Comparison of ENCODE assay signal across 11 cellular contexts in the genomic region with DNA sequence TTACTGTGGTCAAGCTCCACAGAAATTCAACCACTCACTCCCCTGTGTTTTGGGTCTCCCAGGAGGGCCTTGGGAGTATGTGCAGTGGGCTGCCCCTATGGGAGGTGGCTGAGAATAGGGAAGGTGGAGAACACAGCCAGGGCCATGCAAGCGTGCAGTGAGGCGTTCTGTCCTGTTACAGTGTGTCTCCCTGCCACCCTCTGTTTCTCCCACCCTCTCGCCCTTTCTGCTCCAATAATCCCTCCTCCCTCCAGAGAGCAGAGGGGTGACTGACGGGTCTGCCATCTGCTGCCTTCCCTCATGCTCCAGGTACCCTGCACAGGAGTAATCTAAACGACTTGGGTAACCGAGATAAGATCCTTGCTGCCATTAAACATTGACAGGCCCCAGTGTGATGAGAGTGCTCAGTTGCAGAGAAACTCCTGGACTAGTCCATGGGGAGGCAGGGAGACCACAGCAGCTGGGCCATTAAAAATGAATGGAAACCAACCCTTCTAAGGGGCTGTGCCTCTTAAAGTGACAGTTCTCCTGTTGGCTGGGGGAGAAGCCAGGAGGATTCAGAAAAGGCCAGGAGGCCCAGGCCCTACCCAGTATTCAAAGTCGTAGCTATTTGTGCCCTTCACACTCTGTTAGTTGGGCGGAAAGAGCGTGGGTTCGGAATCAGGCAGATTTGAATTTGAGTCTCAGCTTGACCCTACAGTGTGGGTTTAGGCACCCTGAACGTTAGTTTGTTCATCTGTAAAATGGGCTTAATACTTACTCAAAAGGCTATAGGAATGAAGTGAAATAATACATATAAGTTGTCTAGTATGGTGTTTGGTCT. TPM values are rescaled to one million over a fixed set of nuclear protein-coding genes. Genes with fewer than 3 reads are reported as not detected.
DNase-seq lines count a peak whose midpoint lies in the region; ATAC-seq and TF ChIP-seq lines count a peak whose summit lies in the region.
"Had no signal": no experiment of that assay in that cellular context is flagged by ENCODE, and none has a peak within 500 bp of the region (broad histone marks: within the 10 kb centered on the region; RNA-seq: fewer than 3 reads in every experiment).

No MANE protein-coding gene starts in this region.

- H3K4me1 ChIP-seq in A673 (ENCODE audit: insufficient read depth, low read length, poor library complexity, severe bottlenecking) = peaks cover 8% of the 10 kb centered on the region

- H3K27ac ChIP-seq in A673 (ENCODE audit: low read depth, low read length, poor library complexity, severe bottlenecking) = no peak overlapping the region

- no peaks in the 10 kb centered on the region for H3K9me3 Mint-ChIP-seq in activated CD4-positive, alpha-beta T cell treated with anti-CD3 and anti-CD28 coated beads, Interleukin-2, amount 10 ng/mL, durations not matched to agents 7 days and 5 days
- peaks cover 0 to 2% of the 10 kb centered on the region in 2 donors for H3K9me3 Mint-ChIP-seq in stimulated activated naive B cell treated with anti-CD40 and anti-IgM and Interleukin-4, amounts not matched to agents 10 μg/mL and 1 μg/mL and 100 μg/mL, for 72 hours
- H3K9me3 Mint-ChIP-seq: stimulated activated naive CD8-positive, alpha-beta T cell treated with anti-CD3 and anti-CD28 coated beads, Interleukin-15, amount 100 ng/mL, for 72 hours had no signal

- no peaks in the 10 kb centered on the region for H3K36me3 Mint-ChIP-seq in activated CD4-positive, alpha-beta T cell treated with anti-CD3 and anti-CD28 coated beads, Interleukin-2, amount 10 ng/mL, durations not matched to agents 7 days and 5 days (ENCODE audit: low read depth)
- H3K36me3 Mint-ChIP-seq in stimulated activated naive B cell treated with anti-CD40 and anti-IgM and Interleukin-4, amounts not matched to agents 10 μg/mL and 1 μg/mL and 100 μg/mL, for 72 hours = peaks cover 0 to 6% of the 10 kb centered on the region in 2 donors

- no peaks in the 10 kb centered on the region for H3K27me3 ChIP-seq in A673 (replicated peaks; ENCODE audit: insufficient read depth, low read depth, low read length, poor library complexity)

- H3K27me3 Mint-ChIP-seq in activated CD4-positive, alpha-beta T cell treated with anti-CD3 and anti-CD28 coated beads, Interleukin-2, amount 10 ng/mL, durations not matched to agents 7 days and 5 days = no peaks in the 10 kb centered on the region
- no peaks in the 10 kb centered on the region for H3K27me3 Mint-ChIP-seq in stimulated activated naive B cell treated with anti-CD40 and anti-IgM and Interleukin-4, amounts not matched to agents 10 μg/mL and 1 μg/mL and 100 μg/mL, for 72 hours
- H3K27me3 Mint-ChIP-seq: stimulated activated naive CD8-positive, alpha-beta T cell treated with anti-CD3 and anti-CD28 coated beads, Interleukin-15, amount 100 ng/mL, for 72 hours had no signal

- no TSS peak for BruUV-seq in A673 (replicated peaks; lab: Mats Ljungman, UMichigan)

- intact Hi-C loops in A673 (cut with micrococcal nuclease; ENCODE audit: unreplicated experiment) = no loop called here

- no peaks in the 10 kb centered on the region for H3K36me3 ChIP-seq in A673 (ENCODE audit: insufficient read depth, low read length, poor library complexity, severe bottlenecking)

- peak; percentile 38 to 45 for ATAC-seq in stimulated activated naive B cell treated with anti-CD40 and anti-IgM and Interleukin-4, amounts not matched to agents 10 μg/mL and 1 μg/mL and 100 μg/mL, for 72 hours (replicated peaks)
- ATAC-seq in HG02678 (IDR thresholded peaks at IDR 0.05; ENCODE audit: unreplicated experiment) = no peak
- ATAC-seq: stimulated activated naive CD8-positive, alpha-beta T cell treated with anti-CD3 and anti-CD28 coated beads, Interleukin-15, amount 100 ng/mL, for 72 hours had no signal

- DNase-seq in activated CD4-positive, alpha-beta T cell treated with anti-CD3 and anti-CD28 coated beads, Interleukin-2, amount 10 ng/mL, durations not matched to agents 7 days and 5 days = no peak
- DNase-seq in activated CD4-positive, alpha-beta T cell treated with anti-CD3 and anti-CD28 coated beads for 1 hour = no peak
- DNase-seq in NCI-H2171 (lab: John Stamatoyannopoulos, UW) = peak; percentile 96
- peak; percentile 69 for DNase-seq in kidney glomerular epithelial cell (lab: John Stamatoyannopoulos, UW)
- DNase-seq in stimulated activated naive B cell treated with anti-CD40 and anti-IgM and Interleukin-4, amounts not matched to agents 10 μg/mL and 1 μg/mL and 100 μg/mL, for 72 hours = peak; percentile 47
- no peak for DNase-seq in GM20000 (ENCODE audit: low spot score)
- no peak for DNase-seq in A673 (ENCODE audit: low spot score)
- DNase-seq: NCI-H1048; stimulated activated naive CD8-positive, alpha-beta T cell treated with anti-CD3 and anti-CD28 coated beads, Interleukin-15, amount 100 ng/mL, for 72 hours; T-helper 9 cell had no signal

- no peaks in the 10 kb centered on the region for H3K9me3 ChIP-seq in A673 (ENCODE audit: low read depth, low read length, poor library complexity, severe bottlenecking)

- CTCF ChIA-PET in activated CD4-positive, alpha-beta T cell treated with anti-CD3 and anti-CD28 coated beads, Interleukin-2, amount 10 ng/mL, durations not matched to agents 7 days and 5 days (lab: Charles Lee) = interaction anchor here (0.8 to 13.6 kb wide), 4 partner anchors 13 to 57 kb away, joined by 4 to 177 read pairs (median 4); no protein-coding TSS in a partner anchor
- CTCF ChIA-PET in A673 (lab: Charles Lee) = no interaction called here

- no peak overlapping the region for H3K4me3 ChIP-seq in A673 (ENCODE audit: low read depth, low read length, poor library complexity, severe bottlenecking)

- peaks cover 57% of the 10 kb centered on the region for H3K4me1 Mint-ChIP-seq in activated CD4-positive, alpha-beta T cell treated with anti-CD3 and anti-CD28 coated beads, Interleukin-2, amount 10 ng/mL, durations not matched to agents 7 days and 5 days
- H3K4me1 Mint-ChIP-seq in stimulated activated naive B cell treated with anti-CD40 and anti-IgM and Interleukin-4, amounts not matched to agents 10 μg/mL and 1 μg/mL and 100 μg/mL, for 72 hours = peaks cover 65 to 79% of the 10 kb centered on the region in 2 donors

- no peak overlapping the region for H3K4me3 Mint-ChIP-seq in activated CD4-positive, alpha-beta T cell treated with anti-CD3 and anti-CD28 coated beads, Interleukin-2, amount 10 ng/mL, durations not matched to agents 7 days and 5 days
- H3K4me3 Mint-ChIP-seq in stimulated activated naive B cell treated with anti-CD40 and anti-IgM and Interleukin-4, amounts not matched to agents 10 μg/mL and 1 μg/mL and 100 μg/mL, for 72 hours = peak overlapping the region; percentile 67 to 71
- H3K4me3 Mint-ChIP-seq: stimulated activated naive CD8-positive, alpha-beta T cell treated with anti-CD3 and anti-CD28 coated beads, Interleukin-15, amount 100 ng/mL, for 72 hours had no signal

- TF ChIP-seq CTCF in GM20000 (IDR thresholded peaks at IDR 0.05; ENCODE audit: extremely low read depth, missing control alignments) (no peak), A673 (conservative IDR thresholded peaks at IDR 0.05; ENCODE audit: low read depth, low read length) (no peak)

- POLR2A ChIA-PET in activated CD4-positive, alpha-beta T cell treated with anti-CD3 and anti-CD28 coated beads, Interleukin-2, amount 10 ng/mL, durations not matched to agents 7 days and 5 days (lab: Charles Lee) = no interaction called here
- POLR2A ChIA-PET in A673 (lab: Charles Lee; ENCODE audit: low non-redundant PET) = no interaction called here

- peak overlapping the region; percentile 54 for H3K27ac Mint-ChIP-seq in activated CD4-positive, alpha-beta T cell treated with anti-CD3 and anti-CD28 coated beads, Interleukin-2, amount 10 ng/mL, durations not matched to agents 7 days and 5 days
- H3K27ac Mint-ChIP-seq in stimulated activated naive B cell treated with anti-CD40 and anti-IgM and Interleukin-4, amounts not matched to agents 10 μg/mL and 1 μg/mL and 100 μg/mL, for 72 hours = peak overlapping the region; percentile 95

RNA-seq across cellular contexts. Expression of gene BTG2, which starts 22.4 kb away (rescaled TPM):
- 10 to 100 TPM; 73.6 to 82.3 TPM for total RNA-seq in activated CD4-positive, alpha-beta T cell treated with anti-CD3 and anti-CD28 coated beads, Interleukin-2, amount 10 ng/mL, durations not matched to agents 7 days and 5 days
- total RNA-seq in A673 (2021) = 8.5 and 9.3 TPM in 2 replicates

RNA-seq across cellular contexts. Expression of gene CHIT1, which starts 53.5 kb away (rescaled TPM):
- under 1 TPM; 0.30 to 0.42 TPM for total RNA-seq in activated CD4-positive, alpha-beta T cell treated with anti-CD3 and anti-CD28 coated beads, Interleukin-2, amount 10 ng/mL, durations not matched to agents 7 days and 5 days
- not detected in 2 replicates for total RNA-seq in A673 (2021)

Comparison
In these comparisons a context has a peak if more than half of its experiments do, and no peak if none do; other contexts are left out.
1. DNase-seq: peak in NCI-H2171 (single experiment), kidney glomerular epithelial cell (single experiment) and stimulated activated naive B cell treated with anti-CD40 and anti-IgM and Interleukin-4, amounts not matched to agents 10 μg/mL and 1 μg/mL and 100 μg/mL, for 72 hours (single experiment); none in activated CD4-positive, alpha-beta T cell treated with anti-CD3 and anti-CD28 coated beads, Interleukin-2, amount 10 ng/mL, durations not matched to agents 7 days and 5 days (single experiment), activated CD4-positive, alpha-beta T cell treated with anti-CD3 and anti-CD28 coated beads for 1 hour (single experiment), GM20000 (single experiment) and A673 (single experiment).